8 cellular contexts compared by ENCODE assay signal in genomic region chr13:19957320-19958118, GRCh38. TPM values are rescaled to one million over a fixed set of nuclear protein-coding genes. Genes with fewer than 3 reads are reported as not detected.
DNase-seq lines count a peak whose midpoint lies in the region; ATAC-seq and TF ChIP-seq lines count a peak whose summit lies in the region.

No MANE protein-coding gene starts in this region.

- H2AFZ ChIP-seq in neural progenitor cell (replicated peaks), result peak overlapping the region; percentile 76

- TF ChIP-seq CTCF in Panc1 (IDR thresholded peaks at IDR 0.05), result peak; percentile 36
- peak; percentile 75 for TF ChIP-seq CTCF in foreskin keratinocyte (conservative IDR thresholded peaks at IDR 0.05)
- TF ChIP-seq CTCF in neural progenitor cell (IDR thresholded peaks at IDR 0.05), result peak; percentile 82

- H3K36me3 Mint-ChIP-seq in neural progenitor cell, result peaks cover 7% of the 10 kb centered on the region

- intact Hi-C loops in Panc1 (cut with micrococcal nuclease; ENCODE audit: unreplicated experiment), result no loop called here

- peaks cover 28% of the 10 kb centered on the region for H4K20me1 ChIP-seq in neural progenitor cell (ENCODE audit: low read depth)

- H3K79me2 ChIP-seq in neural progenitor cell (ENCODE audit: low read depth), result peaks cover 35% of the 10 kb centered on the region

- H3K36me3 ChIP-seq in Panc1 (ENCODE audit: control insufficient read depth, insufficient read depth, low read length), result peaks cover 11% of the 10 kb centered on the region
- H3K36me3 ChIP-seq in neural progenitor cell, result peaks cover 19% of the 10 kb centered on the region

- peaks cover 2% of the 10 kb centered on the region for H3K9me3 Mint-ChIP-seq in neural progenitor cell
- H3K9me3 Mint-ChIP-seq in stimulated activated naive CD8-positive, alpha-beta T cell treated with anti-CD3 and anti-CD28 coated beads, Interleukin-15, amount 100 ng/mL, for 72 hours, result no peaks in the 10 kb centered on the region

- H3K27ac ChIP-seq in Panc1 (ENCODE audit: low read length) (peak overlapping the region; percentile 66), foreskin keratinocyte (peak overlapping the region; percentile 87), neural progenitor cell (peak overlapping the region; percentile 93)

- POLR2A ChIA-PET in Panc1 (lab: Charles Lee), result no interaction called here

- H3K4me2 ChIP-seq in neural progenitor cell, result peak overlapping the region; percentile 82

- H3K4me1 Mint-ChIP-seq in neural progenitor cell, result peaks cover 19% of the 10 kb centered on the region
- peaks cover 25% of the 10 kb centered on the region for H3K4me1 Mint-ChIP-seq in stimulated activated naive CD8-positive, alpha-beta T cell treated with anti-CD3 and anti-CD28 coated beads, Interleukin-15, amount 100 ng/mL, for 72 hours

- in situ Hi-C loops in Panc1 (cut with HindIII; ENCODE audit: low pct_unique_long_range_greater_than_20kb, low sequenced_read_pairs), result no loop called here

- ATAC-seq in GM19452 (IDR thresholded peaks at IDR 0.05; ENCODE audit: unreplicated experiment), result peak; percentile 4
- ATAC-seq in Panc1, result no peak
- ATAC-seq in foreskin keratinocyte, result peak; percentile 1
- ATAC-seq in stimulated activated naive CD8-positive, alpha-beta T cell treated with anti-CD3 and anti-CD28 coated beads, Interleukin-15, amount 100 ng/mL, for 72 hours, result peak; percentile 49

- peak overlapping the region; percentile 48 to 51 for H3K4me3 ChIP-seq in Panc1 (ENCODE audit: low read depth in 2 of 2, low read length in 2 of 2)
- H3K4me3 ChIP-seq in neural progenitor cell, result peak overlapping the region; percentile 94

- peak overlapping the region; percentile 85 for H3K4me3 Mint-ChIP-seq in neural progenitor cell
- peak overlapping the region; percentile 85 to 90 for H3K4me3 Mint-ChIP-seq in stimulated activated naive CD8-positive, alpha-beta T cell treated with anti-CD3 and anti-CD28 coated beads, Interleukin-15, amount 100 ng/mL, for 72 hours

- no peaks in the 10 kb centered on the region for H3K27me3 ChIP-seq in Panc1 (ENCODE audit: control insufficient read depth, insufficient read depth, low read length)
- no peaks in the 10 kb centered on the region for H3K27me3 ChIP-seq in foreskin keratinocyte
- H3K27me3 ChIP-seq in neural progenitor cell, result no peaks in the 10 kb centered on the region

- H3F3A ChIP-seq in neural progenitor cell (ENCODE audit: low read depth), result peaks cover 41% of the 10 kb centered on the region

- H3K27me3 Mint-ChIP-seq in neural progenitor cell (ENCODE audit: insufficient read depth, low read depth), result no peaks in the 10 kb centered on the region
- H3K27me3 Mint-ChIP-seq in stimulated activated naive CD8-positive, alpha-beta T cell treated with anti-CD3 and anti-CD28 coated beads, Interleukin-15, amount 100 ng/mL, for 72 hours, result no peaks in the 10 kb centered on the region

- H3K4me1 ChIP-seq in Panc1 (ENCODE audit: control insufficient read depth, insufficient read depth, low read length) (peaks cover 11% of the 10 kb centered on the region; the same call in 1 of the 2 replicates), foreskin keratinocyte (peaks cover 15% of the 10 kb centered on the region), neural progenitor cell (peaks cover 16% of the 10 kb centered on the region)

- H3K27ac Mint-ChIP-seq in neural progenitor cell, result peak overlapping the region; percentile 63
- peak overlapping the region; percentile 96 to 99 for H3K27ac Mint-ChIP-seq in stimulated activated naive CD8-positive, alpha-beta T cell treated with anti-CD3 and anti-CD28 coated beads, Interleukin-15, amount 100 ng/mL, for 72 hours

- CTCF ChIA-PET in Panc1 (lab: Charles Lee), result no interaction called here

- H3K9me3 ChIP-seq in Panc1 (ENCODE audit: control insufficient read depth, insufficient read depth, low read depth, low read length) (no peaks in the 10 kb centered on the region), neural progenitor cell (ENCODE audit: low read depth) (peaks cover 5% of the 10 kb centered on the region)

- DNase-seq in CD1c-positive myeloid dendritic cell (ENCODE audit: extremely low spot score), result peak; percentile 93
- peak; percentile 68 for DNase-seq in HuH-7 (ENCODE audit: low spot score)
- DNase-seq in Panc1 (ENCODE audit: low read depth, low spot score), result no peak
- DNase-seq in activated gamma-delta T cell (lab: John Stamatoyannopoulos, UW), result peak; percentile 63
- DNase-seq in foreskin keratinocyte, result peak; percentile 40 to 75
- DNase-seq in neural progenitor cell (ENCODE audit: low spot score), result peak; percentile 84
- peak; percentile 88 for DNase-seq in stimulated activated naive CD8-positive, alpha-beta T cell treated with anti-CD3 and anti-CD28 coated beads, Interleukin-15, amount 100 ng/mL, for 72 hours

- TSS peak; percentile 87 for BruUV-seq in Panc1 (replicated peaks; lab: Mats Ljungman, UMichigan)

- peak overlapping the region; percentile 51 for H3K9ac ChIP-seq in neural progenitor cell

RNA-seq across cellular contexts. Expression of gene ZMYM2, which starts 1.0 kb away (rescaled TPM):
- 64.3 TPM for total RNA-seq in Panc1 (2021; ENCODE audit: unreplicated experiment)
- 21.5 TPM for polyA plus RNA-seq in Panc1 (2012; ENCODE audit: insufficient read length)
- 43.6 and 45.8 TPM in 2 replicates for total RNA-seq in foreskin keratinocyte
- 14.0 TPM in 2 replicates for polyA plus RNA-seq in foreskin keratinocyte
- total RNA-seq in neural progenitor cell (ENCODE audit: low replicate concordance), result 203 and 303 TPM in 2 replicates
